In genomic region chr11:130840683-130841082, GRCh38 we compare ENCODE assay signal across 10 cellular contexts.
"Had no signal": no experiment of that assay in that cellular context is flagged by ENCODE, and none has a peak within 500 bp of the region (broad histone marks: within the 10 kb centered on the region; RNA-seq: fewer than 3 reads in every experiment).

No MANE protein-coding gene starts in this region.

- H3K4me3 ChIP-seq: upper lobe of left lung had no signal

- H3K36me3 ChIP-seq: upper lobe of left lung had no signal

- H3K27ac ChIP-seq: upper lobe of left lung had no signal

- ATAC-seq: left lobe of liver; stimulated activated memory B cell treated with anti-CD40 and anti-IgM and Interleukin-4, amounts not matched to agents 10 μg/mL and 1 μg/mL and 100 μg/mL, for 72 hours; WTC11 had no signal

- H3K9me3 ChIP-seq: upper lobe of left lung had no signal

- H3K27me3 ChIP-seq: upper lobe of left lung had no signal

- DNase-seq: activated CD4-positive, alpha-beta T cell treated with anti-CD3 and anti-CD28 coated beads for 48 hours; activated naive CD4-positive, alpha-beta T cell treated with anti-CD3 and anti-CD28 coated beads for 36 hours; central memory CD4-positive, alpha-beta T cell; cortex of kidney; effector memory CD4-positive, alpha-beta T cell; retina; upper lobe of left lung had no signal
